ENCODE assay signal across 17 cellular contexts in the genomic region with DNA sequence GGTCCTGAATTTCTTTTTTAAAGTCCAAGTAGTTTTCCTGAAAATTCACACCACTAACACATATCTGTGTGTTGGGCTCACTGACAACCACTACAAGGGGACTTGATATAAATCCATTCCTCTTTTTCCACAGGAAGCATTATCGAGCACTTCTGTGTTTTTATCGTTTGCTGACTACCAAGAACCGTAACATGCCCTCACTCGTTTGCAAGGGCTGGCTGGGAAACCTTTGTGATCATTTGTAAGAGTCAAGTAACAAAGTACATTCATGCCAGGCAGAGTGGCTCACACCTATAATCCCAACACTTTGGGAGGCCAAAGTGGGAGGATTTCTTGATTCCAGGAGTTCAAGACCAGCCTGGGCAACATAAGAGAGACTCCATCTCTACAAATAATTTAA.
DNase-seq lines count a peak whose midpoint lies in the region; ATAC-seq and TF ChIP-seq lines count a peak whose summit lies in the region.
"Had no signal": no experiment of that assay in that cellular context is flagged by ENCODE, and none has a peak within 500 bp of the region (broad histone marks: within the 10 kb centered on the region; RNA-seq: fewer than 3 reads in every experiment).

No MANE protein-coding gene starts in this region.

- CTCF ChIA-PET in RWPE1 (lab: Yijun Ruan, JAX): no interaction called here

- H3K27ac ChIP-seq in RWPE1: peak overlapping the region; percentile 30; the same call in 1 of the 2 replicates
- H3K27ac ChIP-seq: HL-60 had no signal

- POLR2A ChIA-PET in RWPE1 (lab: Yijun Ruan, JAX; ENCODE audit: low non-redundant PET): no interaction called here

- no peak for TF ChIP-seq CTCF in RWPE1 (conservative IDR thresholded peaks at IDR 0.05; ENCODE audit: low read depth)
- TF ChIP-seq CTCF in epithelial cell of esophagus (IDR thresholded peaks at IDR 0.05; ENCODE audit: insufficient read depth, low read depth, low read length, missing control alignments): no peak

- no peaks in the 10 kb centered on the region for H3K9me3 Mint-ChIP-seq in activated naive CD4-positive, alpha-beta T cell treated with anti-CD3 and anti-CD28 coated beads, Interleukin-2, amount 50 U/mL, for 72 hours
- H3K9me3 Mint-ChIP-seq: H9 had no signal

- no peak overlapping the region for H3K4me3 ChIP-seq in epithelial cell of esophagus (ENCODE audit: low read length)

- no peak for ATAC-seq in activated naive CD4-positive, alpha-beta T cell treated with anti-CD3 and anti-CD28 coated beads, Interleukin-2, amount 50 U/mL, for 72 hours
- no peak for ATAC-seq in HG02759 (IDR thresholded peaks at IDR 0.05; ENCODE audit: unreplicated experiment)
- ATAC-seq in HG02973 (IDR thresholded peaks at IDR 0.05; ENCODE audit: unreplicated experiment): no peak

- no peak for DNase-seq in activated naive CD4-positive, alpha-beta T cell treated with anti-CD3 and anti-CD28 coated beads, Interleukin-2, amount 50 U/mL, for 72 hours (ENCODE audit: low spot score in 2 of 2)
- no peak for DNase-seq in activated naive CD4-positive, alpha-beta T cell (lab: John Stamatoyannopoulos, UW)
- DNase-seq in RWPE1 (ENCODE audit: low spot score) (no peak), epithelial cell of esophagus (ENCODE audit: low read depth) (peak; percentile 43), NCI-H748 (lab: John Stamatoyannopoulos, UW; ENCODE audit: unreplicated experiment) (no peak)
- DNase-seq: C1 segment of cervical spinal cord; CD4-positive, alpha-beta memory T cell; COR-L47; DMS153; DMS79 treated with DMSO at 0.1 percent for 48 hours; EL; GOT3; H9 had no signal

- H3K27ac Mint-ChIP-seq in activated naive CD4-positive, alpha-beta T cell treated with anti-CD3 and anti-CD28 coated beads, Interleukin-2, amount 50 U/mL, for 72 hours: peak overlapping the region; percentile 20 to 88
- H3K27ac Mint-ChIP-seq: B cell had no signal

- no peaks in the 10 kb centered on the region for H3K36me3 Mint-ChIP-seq in activated naive CD4-positive, alpha-beta T cell treated with anti-CD3 and anti-CD28 coated beads, Interleukin-2, amount 50 U/mL, for 72 hours
